In genomic region chr6:99130897-99131873, GRCh38 we compare ENCODE assay signal across 2 cellular contexts.
TF ChIP-seq lines count a peak whose summit lies in the region.

No MANE protein-coding gene starts in this region.

TF ChIP-seq in SK-N-SH, 30 proteins besides CTCF, POLR2A, EP300 and RAD21 (continued from another document):
- TF ChIP-seq REST (IDR thresholded peaks at IDR 0.05; ENCODE audit: low read depth, low read length), result no peak
- no peak for TF ChIP-seq MAX (IDR thresholded peaks at IDR 0.05; ENCODE audit: low read depth)
- no peak for TF ChIP-seq GATA2 (CRISPR knock-in tag; IDR thresholded peaks at IDR 0.05)
- TF ChIP-seq ZBTB33 (IDR thresholded peaks at IDR 0.05; ENCODE audit: borderline replicate concordance, low read depth), result no peak
- TF ChIP-seq RCOR1 (IDR thresholded peaks at IDR 0.05; ENCODE audit: low read length), result no peak
- no peak for TF ChIP-seq USF1 (IDR thresholded peaks at IDR 0.05; ENCODE audit: borderline replicate concordance, low read depth)
- no peak for TF ChIP-seq TCF12 (IDR thresholded peaks at IDR 0.05)
- TF ChIP-seq CHD2 (IDR thresholded peaks at IDR 0.05; ENCODE audit: low read length, partially characterized antibody), result no peak
- TF ChIP-seq FOXJ3 (CRISPR knock-in tag; IDR thresholded peaks at IDR 0.05), result no peak

TF ChIP-seq in SK-N-SH treated with all-trans-retinoic acid at 6 μM for 48 hours, 23 proteins besides CTCF, POLR2A, EP300 and RAD21 (continued from another document):
- TF ChIP-seq CREB5 (CRISPR knock-in tag; IDR thresholded peaks at IDR 0.05; ENCODE audit: low read depth) (no peak), SNAI2 (CRISPR knock-in tag; IDR thresholded peaks at IDR 0.05) (no peak), ESRRG (CRISPR knock-in tag; IDR thresholded peaks at IDR 0.05) (no peak), CSDC2 (CRISPR knock-in tag; IDR thresholded peaks at IDR 0.05) (no peak), PATZ1 (CRISPR knock-in tag; IDR thresholded peaks at IDR 0.05; ENCODE audit: borderline replicate concordance) (no peak), GLIS3 (CRISPR knock-in tag; IDR thresholded peaks at IDR 0.05) (no peak), OSR1 (CRISPR knock-in tag; IDR thresholded peaks at IDR 0.05) (no peak), ISL1 (CRISPR knock-in tag; IDR thresholded peaks at IDR 0.05) (no peak), ZFP30 (CRISPR knock-in tag; IDR thresholded peaks at IDR 0.05) (no peak)
